In the genomic region with DNA sequence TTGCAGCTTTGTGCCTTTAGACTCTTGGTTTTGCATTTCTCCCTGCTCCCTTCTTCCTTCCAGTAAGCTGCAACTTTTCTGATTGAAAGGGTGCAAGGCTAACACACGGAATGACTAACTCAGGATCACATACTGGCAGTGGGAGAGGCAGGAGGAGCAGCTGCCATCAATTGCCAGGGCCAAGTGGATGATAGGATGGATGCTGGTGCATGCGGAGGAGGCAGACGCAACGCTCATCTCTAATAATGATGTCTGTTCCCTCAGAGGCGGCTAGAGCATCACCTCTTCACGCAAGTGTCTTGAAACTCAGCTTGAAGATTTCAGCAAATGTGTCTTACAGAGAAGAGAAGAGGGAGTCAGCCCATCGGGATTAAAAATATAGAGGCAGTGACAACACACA, we compare ENCODE assay signal across 17 cellular contexts.
"Had no signal": no experiment of that assay in that cellular context is flagged by ENCODE, and none has a peak within 500 bp of the region (broad histone marks: within the 10 kb centered on the region; RNA-seq: fewer than 3 reads in every experiment).

No MANE protein-coding gene starts in this region.

- H3K27me3 Mint-ChIP-seq: activated naive CD8-positive, alpha-beta T cell had no signal

- ATAC-seq: gastrocnemius medialis had no signal

- H3K27ac Mint-ChIP-seq: activated naive CD8-positive, alpha-beta T cell; activated T-cell treated with anti-CD3 and anti-CD28 coated beads, Interleukin-2, amount 50 U/mL, for 72 hours; nephron had no signal

- DNase-seq: activated CD4-positive, alpha-beta T cell treated with anti-CD3 and anti-CD28 coated beads for 4 hours; activated CD4-positive, alpha-beta T cell treated with anti-CD3 and anti-CD28 coated beads, Interleukin-2, amount 50 U/mL, for 4 hours; activated effector memory CD4-positive, alpha-beta T cell treated with Interleukin-2 at 50 U/mL for 16 hours; activated naive CD4-positive, alpha-beta T cell treated with Interleukin-2 at 50 U/mL for 16 hours; activated T-cell treated with anti-CD3 and anti-CD28 coated beads for 4 hours; activated T-cell treated with anti-CD3 and anti-CD28 coated beads, Interleukin-2, amount 50 U/mL, for 72 hours; cerebellar nuclear complex; effector memory CD4-positive, alpha-beta T cell; gastrocnemius medialis; glutamatergic neuron; islet precursor cell; mammary epithelial cell; ovary; stimulated activated CD4-positive, alpha-beta T cell treated with anti-CD3 and anti-CD28 coated beads, Interleukin-4, amount 100 ng/mL, for 1 hour; T-helper 1 cell had no signal

- H3K4me1 Mint-ChIP-seq: nephron had no signal

- H3K4me3 Mint-ChIP-seq: activated naive CD8-positive, alpha-beta T cell; activated T-cell treated with anti-CD3 and anti-CD28 coated beads, Interleukin-2, amount 50 U/mL, for 72 hours; nephron had no signal

- H3K9me3 Mint-ChIP-seq: activated T-cell treated with anti-CD3 and anti-CD28 coated beads, Interleukin-2, amount 50 U/mL, for 72 hours; nephron had no signal

- H3K36me3 Mint-ChIP-seq: activated naive CD8-positive, alpha-beta T cell had no signal
